25 cellular contexts compared by ENCODE assay signal in genomic region chr11:27770576-27770975, GRCh38.
DNase-seq lines count a peak whose midpoint lies in the region; ATAC-seq and TF ChIP-seq lines count a peak whose summit lies in the region.
"Had no signal": no experiment of that assay in that cellular context is flagged by ENCODE, and none has a peak within 500 bp of the region (broad histone marks: within the 10 kb centered on the region; RNA-seq: fewer than 3 reads in every experiment).

No MANE protein-coding gene starts in this region.

- H3K27me3 ChIP-seq in breast epithelium, result no peaks in the 10 kb centered on the region
- no peaks in the 10 kb centered on the region for H3K27me3 ChIP-seq in RWPE2 (ENCODE audit: insufficient read depth, poor library complexity, severe bottlenecking)
- no peaks in the 10 kb centered on the region for H3K27me3 ChIP-seq in WERI-Rb-1 (ENCODE audit: insufficient read depth, low read depth, severe bottlenecking)
- H3K27me3 ChIP-seq: stomach, upper lobe of left lung had no signal

- no TSS peak for BruUV-seq in MCF 10A (replicated peaks; lab: Mats Ljungman, UMichigan)

- H3K4me1 ChIP-seq in breast epithelium (no peaks in the 10 kb centered on the region), RWPE2 (ENCODE audit: insufficient read depth, poor library complexity, severe bottlenecking) (peaks cover 8% of the 10 kb centered on the region)
- H3K4me1 ChIP-seq: heart left ventricle, prostate gland, stomach, upper lobe of left lung had no signal

- H3K27ac ChIP-seq in breast epithelium (no peak overlapping the region), RWPE2 (ENCODE audit: poor library complexity, severe bottlenecking) (no peak overlapping the region), WERI-Rb-1 (no peak overlapping the region)
- H3K27ac ChIP-seq: C4-2B, heart left ventricle, KMS-11, prostate gland, skin epidermis, stomach, upper lobe of left lung, VCaP had no signal

- peak; percentile 100 for ATAC-seq in RWPE2 (ENCODE audit: low read depth)
- ATAC-seq: heart left ventricle had no signal

- H3K27me3 Mint-ChIP-seq in MCF 10A (ENCODE audit: insufficient read depth, unreplicated experiment) (no peaks in the 10 kb centered on the region), nephron progenitor cell (ENCODE audit: low read depth, poor library complexity) (peaks cover 5% of the 10 kb centered on the region)

- POLR2A ChIA-PET in MCF 10A (lab: Yijun Ruan, JAX), result interaction anchor here (0.6 to 0.7 kb wide), 2 partner anchors 20 to 37 kb away, joined by 3 read pairs; no protein-coding TSS in a partner anchor

- H3K4me3 ChIP-seq in breast epithelium (no peak overlapping the region), RWPE2 (ENCODE audit: severe bottlenecking) (no peak overlapping the region), WERI-Rb-1 (ENCODE audit: low read depth, low read length) (no peak overlapping the region)
- H3K4me3 ChIP-seq: heart left ventricle, prostate gland, skin epidermis, stomach, upper lobe of left lung had no signal

- H3K36me3 Mint-ChIP-seq in MCF 10A (ENCODE audit: insufficient read depth, unreplicated experiment) (no peaks in the 10 kb centered on the region), nephron progenitor cell (ENCODE audit: low read depth) (no peaks in the 10 kb centered on the region)
- H3K36me3 Mint-ChIP-seq: immature natural killer cell had no signal

- H3K27ac Mint-ChIP-seq in MCF 10A (ENCODE audit: low read depth, unreplicated experiment) (no peak overlapping the region), nephron progenitor cell (no peak overlapping the region)
- H3K27ac Mint-ChIP-seq: immature natural killer cell had no signal

- H3K36me3 ChIP-seq in breast epithelium, result no peaks in the 10 kb centered on the region
- no peaks in the 10 kb centered on the region for H3K36me3 ChIP-seq in RWPE2 (ENCODE audit: low read depth)
- no peaks in the 10 kb centered on the region for H3K36me3 ChIP-seq in WERI-Rb-1
- H3K36me3 ChIP-seq: heart left ventricle, prostate gland, stomach, upper lobe of left lung had no signal

- TF ChIP-seq CTCF in MCF 10A (IDR thresholded peaks at IDR 0.05; ENCODE audit: unreplicated experiment) (no peak), breast epithelium (IDR thresholded peaks at IDR 0.05) (no peak), RWPE2 (IDR thresholded peaks at IDR 0.05; ENCODE audit: poor library complexity, severe bottlenecking) (no peak), nephron progenitor cell (IDR thresholded peaks at IDR 0.05) (no peak), WERI-Rb-1 (IDR thresholded peaks at IDR 0.05; ENCODE audit: low read depth, low read length) (no peak)

- H3K9me3 ChIP-seq in breast epithelium (no peaks in the 10 kb centered on the region), RWPE2 (ENCODE audit: severe bottlenecking) (no peaks in the 10 kb centered on the region), WERI-Rb-1 (ENCODE audit: severe bottlenecking) (no peaks in the 10 kb centered on the region)
- H3K9me3 ChIP-seq: heart left ventricle, prostate gland, stomach, upper lobe of left lung had no signal

- intact Hi-C loops in MCF 10A (cut with micrococcal nuclease), result no loop called here
- intact Hi-C loops in breast epithelium (cut with DNase I; ENCODE audit: low total_unique reads), result loop anchor here (5.0 kb wide), 1 partner anchor 518 kb away; no protein-coding TSS in a partner anchor

- DNase-seq in MCF 10A (ENCODE audit: unreplicated experiment), result peak; percentile 62
- no peak for DNase-seq in breast epithelium (ENCODE audit: low spot score in 2 of 2)
- DNase-seq in RWPE2 (ENCODE audit: low spot score), result peak; percentile 60
- DNase-seq in iris pigment epithelial cell (ENCODE audit: low read depth), result peak; percentile 22
- no peak for DNase-seq in cerebellar cortex (ENCODE audit: low spot score)
- no peak for DNase-seq in NCI-H82 treated with DMSO at 0.1 percent for 48 hours (lab: John Stamatoyannopoulos, UW; ENCODE audit: unreplicated experiment)
- no peak for DNase-seq in nephron progenitor cell
- DNase-seq in WERI-Rb-1, result no peak
- DNase-seq: activated CD4-positive, alpha-beta T cell treated with anti-CD3 and anti-CD28 coated beads, Interleukin-2, amount 50 U/mL, for 4 hours; cerebellar nuclear complex; effector CD8-positive, alpha-beta T cell; heart left ventricle; immature natural killer cell; NCI-H1092 treated with DMSO at 0.1 percent for 48 hours; NCI-H2081; NCI-H510A; SHP77; stomach; T-helper 1 cell had no signal

- H3K9me3 Mint-ChIP-seq in MCF 10A (ENCODE audit: unreplicated experiment) (no peaks in the 10 kb centered on the region), nephron progenitor cell (peaks cover 5% of the 10 kb centered on the region)

- H3K4me1 Mint-ChIP-seq in MCF 10A (ENCODE audit: insufficient read depth, unreplicated experiment) (peaks cover 9% of the 10 kb centered on the region), nephron progenitor cell (peaks cover 5% of the 10 kb centered on the region)
- H3K4me1 Mint-ChIP-seq: immature natural killer cell had no signal

- TF ChIP-seq POLR2A in breast epithelium (IDR thresholded peaks at IDR 0.05), result no peak

- no peak overlapping the region for H3K4me3 Mint-ChIP-seq in MCF 10A (ENCODE audit: unreplicated experiment)
- H3K4me3 Mint-ChIP-seq in nephron progenitor cell, result no peak overlapping the region
- H3K4me3 Mint-ChIP-seq: immature natural killer cell had no signal

- CTCF ChIA-PET in MCF 10A (lab: Yijun Ruan, JAX), result interaction anchor here (0.7 kb wide), 1 partner anchor 30 kb away, joined by 3 read pairs; no protein-coding TSS in a partner anchor

Comparison
In these comparisons a context has a peak if more than half of its experiments do, and no peak if none do; other contexts are left out.
1. DNase-seq: peak in MCF 10A (single experiment), RWPE2 (single experiment) and iris pigment epithelial cell (single experiment); none in breast epithelium (0 of 2), cerebellar cortex (single experiment), NCI-H82 treated with DMSO at 0.1 percent for 48 hours (single experiment), nephron progenitor cell (single experiment) and WERI-Rb-1 (single experiment).